In the genomic region with DNA sequence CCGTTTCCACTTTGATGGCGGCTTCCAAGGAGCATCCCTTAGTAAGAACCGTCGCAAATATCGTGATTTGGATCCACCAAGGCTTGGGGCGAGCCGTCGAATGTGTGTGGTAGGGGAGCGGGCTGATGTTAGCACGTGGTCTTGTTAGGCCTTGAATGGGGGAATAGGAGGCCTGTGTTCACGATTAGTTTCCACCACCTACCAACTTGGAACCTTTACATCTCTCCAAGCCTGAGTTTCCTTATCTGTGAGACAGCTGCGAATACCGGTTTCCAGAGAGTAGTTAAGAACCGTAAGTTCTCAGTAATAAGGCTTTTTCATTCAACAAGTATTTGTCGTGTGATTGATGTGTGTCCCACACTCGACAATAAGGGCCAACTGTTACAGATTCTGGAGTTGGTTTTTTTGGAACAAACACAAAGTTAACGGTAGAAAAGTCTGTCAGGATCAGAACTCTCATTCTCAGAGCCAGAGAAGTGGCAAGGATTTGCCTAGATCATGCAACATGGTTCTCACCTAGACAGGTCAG, we compare ENCODE assay signal across 8 cellular contexts. TPM values are rescaled to one million over a fixed set of nuclear protein-coding genes. Genes with fewer than 3 reads are reported as not detected.
DNase-seq lines count a peak whose midpoint lies in the region; ATAC-seq, FAIRE-seq and TF ChIP-seq lines count a peak whose summit lies in the region.

No MANE protein-coding gene starts in this region.

- H3K9me2 ChIP-seq in DOHH2 (replicated peaks; ENCODE audit: control insufficient read depth, low read length): no peaks in the 10 kb centered on the region

- H3F3A ChIP-seq in DOHH2 (ENCODE audit: control insufficient read depth, insufficient read depth): no peaks in the 10 kb centered on the region

- peak overlapping the region; percentile 86 for H3K4me3 ChIP-seq in DOHH2 (ENCODE audit: low read length)
- H3K4me3 ChIP-seq in choroid plexus epithelial cell (ENCODE audit: low read depth, low read length): peak overlapping the region; percentile 95
- peak overlapping the region; percentile 82 to 94 for H3K4me3 ChIP-seq in muscle layer of colon (ENCODE audit: low read depth in 1 of 2, low read length in 2 of 2)

- DNase-seq in LHCN-M2 (ENCODE audit: low read depth) (peak; percentile 18), choroid plexus epithelial cell (ENCODE audit: low read depth) (peak; percentile 26), NCI-H748 treated with DMSO at 0.1 percent for 48 hours (lab: John Stamatoyannopoulos, UW) (no peak), D721Med (ENCODE audit: insufficient read length, low spot score) (no peak)

- FAIRE-seq in D721Med (lab: Jason Lieb, UNC): no peak

- H3K4me2 ChIP-seq in DOHH2 (ENCODE audit: low read length): peak overlapping the region; percentile 97

- ATAC-seq in GM18909 (IDR thresholded peaks at IDR 0.05; ENCODE audit: poor library complexity, unreplicated experiment): no peak
- no peak for ATAC-seq in GM21423 (IDR thresholded peaks at IDR 0.05; ENCODE audit: unreplicated experiment)

- TF ChIP-seq CTCF in DOHH2 (IDR thresholded peaks at IDR 0.05; ENCODE audit: low read depth, low read length, poor library complexity, severe bottlenecking) (no peak), choroid plexus epithelial cell (conservative IDR thresholded peaks at IDR 0.05; ENCODE audit: low read depth, low read length) (no peak), D721Med (IDR thresholded peaks at IDR 0.05; ENCODE audit: insufficient read depth, missing control alignments) (no peak)

- peak overlapping the region; percentile 50 for H3K27ac ChIP-seq in DOHH2 (ENCODE audit: low read depth, low read length)
- H3K27ac ChIP-seq in muscle layer of colon (ENCODE audit: low read depth, low read length): peak overlapping the region; percentile 71

- H3K9ac ChIP-seq in muscle layer of colon (ENCODE audit: low read length): peak overlapping the region; percentile 95

- H3K36me3 ChIP-seq in DOHH2 (ENCODE audit: control insufficient read depth, low read length): peaks cover 46% of the 10 kb centered on the region
- H3K36me3 ChIP-seq in muscle layer of colon (ENCODE audit: insufficient read depth, low read length): peaks cover 20% of the 10 kb centered on the region

- H3K79me2 ChIP-seq in DOHH2 (ENCODE audit: control insufficient read depth, low read length): peaks cover 48% of the 10 kb centered on the region

- H3K4me1 ChIP-seq in DOHH2 (ENCODE audit: control insufficient read depth, low read length) (peaks cover 21% of the 10 kb centered on the region), muscle layer of colon (ENCODE audit: insufficient read depth, low read length) (peaks cover 17% of the 10 kb centered on the region)

- H3K9me3 ChIP-seq in DOHH2 (ENCODE audit: control insufficient read depth, insufficient read depth, low read length): no peaks in the 10 kb centered on the region
- H3K9me3 ChIP-seq in muscle layer of colon (ENCODE audit: low read length): no peaks in the 10 kb centered on the region

- H4K20me1 ChIP-seq in DOHH2 (ENCODE audit: control insufficient read depth, insufficient read depth, low read depth, low read length): peaks cover 21% of the 10 kb centered on the region

- H3K27me3 ChIP-seq in DOHH2 (ENCODE audit: control insufficient read depth, low read length) (no peaks in the 10 kb centered on the region), muscle layer of colon (ENCODE audit: control insufficient read depth in 1 of 2, insufficient read depth in 2 of 2, low read length in 2 of 2) (no peaks in the 10 kb centered on the region)

RNA-seq across cellular contexts. Expression of gene NUDC, which starts 0.7 kb away (rescaled TPM):
- total RNA-seq in LHCN-M2 (2014; rRNA removed): 67.1 and 71.5 TPM in 2 replicates
- polyA plus RNA-seq in LHCN-M2 (2012): 121 TPM

RNA-seq across cellular contexts. Expression of gene NR0B2, which starts 8.5 kb away (rescaled TPM):
- total RNA-seq in LHCN-M2 (2014; rRNA removed): not detected in 2 replicates
- polyA plus RNA-seq in LHCN-M2 (2012): not detected

RNA-seq across cellular contexts. Expression of gene GPATCH3, which starts 22.0 kb away (rescaled TPM):
- 5.6 and 5.9 TPM in 2 replicates for total RNA-seq in LHCN-M2 (2014; rRNA removed)
- polyA plus RNA-seq in LHCN-M2 (2012): 8.7 TPM

RNA-seq across cellular contexts. Expression of gene GPN2, which starts 32.2 kb away (rescaled TPM):
- 10.1 and 12.2 TPM in 2 replicates for total RNA-seq in LHCN-M2 (2014; rRNA removed)
- polyA plus RNA-seq in LHCN-M2 (2012): 29.3 TPM

RNA-seq across cellular contexts. Expression of gene KDF1, which starts 38.0 kb away (rescaled TPM):
- total RNA-seq in LHCN-M2 (2014; rRNA removed): not detected in 2 replicates
- polyA plus RNA-seq in LHCN-M2 (2012): not detected

Comparison
In these comparisons a context has a peak if more than half of its experiments do, and no peak if none do; other contexts are left out.
1. DNase-seq: peak in LHCN-M2 (single experiment) and choroid plexus epithelial cell (single experiment); none in NCI-H748 treated with DMSO at 0.1 percent for 48 hours (single experiment) and D721Med (single experiment).
2. Peak in every context shown above with its lines, with median percentiles within 50 percentile points of each other: H3K4me3 ChIP-seq.